In the genomic region with DNA sequence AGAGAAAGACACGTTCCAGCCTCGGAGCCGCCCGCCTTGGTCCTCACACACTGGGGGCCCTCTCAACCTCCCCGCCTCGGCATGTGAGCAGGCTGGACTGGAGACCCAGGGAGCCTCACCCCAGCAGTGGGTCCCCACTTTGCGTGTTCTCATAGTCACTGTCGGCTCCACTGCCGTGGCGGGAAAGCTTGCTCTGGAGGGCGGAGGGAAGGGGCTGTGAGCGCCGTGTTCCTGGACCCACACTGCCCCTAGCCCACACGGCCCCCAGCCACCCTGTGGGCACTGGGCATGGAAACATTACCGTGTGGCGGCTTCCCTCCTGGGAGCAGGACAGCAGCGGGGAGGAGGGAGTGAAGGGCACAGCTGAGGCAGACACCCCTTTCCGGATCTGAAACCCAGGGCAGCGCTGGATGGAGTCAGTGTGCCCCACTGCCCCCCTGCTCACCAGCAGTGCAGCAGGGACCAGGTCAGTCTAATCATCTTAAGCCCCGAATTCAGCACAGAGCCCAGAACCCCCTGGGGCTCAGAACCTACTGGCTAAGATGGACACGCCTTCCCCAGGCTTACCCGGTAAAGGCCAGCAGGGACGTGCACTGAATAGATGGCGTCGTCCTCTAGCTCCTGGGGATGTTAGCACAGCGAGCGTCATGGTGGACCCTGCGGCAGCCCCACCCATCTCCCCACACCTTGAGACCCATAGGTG, we compare ENCODE assay signal across 19 cellular contexts. TPM values are rescaled to one million over a fixed set of nuclear protein-coding genes. Genes with fewer than 3 reads are reported as not detected.
DNase-seq lines count a peak whose midpoint lies in the region; ATAC-seq, FAIRE-seq and TF ChIP-seq lines count a peak whose summit lies in the region.
"Had no signal": no experiment of that assay in that cellular context is flagged by ENCODE, and none has a peak within 500 bp of the region (broad histone marks: within the 10 kb centered on the region; RNA-seq: fewer than 3 reads in every experiment).

No MANE protein-coding gene starts in this region.

- CTCF ChIA-PET in Calu3 (lab: Charles Lee): interaction anchor here (0.8 kb wide), 1 partner anchor 10 kb away, joined by 3 read pairs; no protein-coding TSS in a partner anchor

- BruUV-seq in Calu3 (replicated peaks; lab: Mats Ljungman, UMichigan): no TSS peak

- no peak for ATAC-seq in Right ventricle myocardium inferior
- ATAC-seq: activated CD8-positive, alpha-beta T cell treated with anti-CD3 and anti-CD28 coated beads, Interleukin-2, amount 10 ng/mL, durations not matched to agents 7 days and 5 days; naive thymus-derived CD4-positive, alpha-beta T cell had no signal

- H3K9me3 Mint-ChIP-seq in chondrocyte (ENCODE audit: low read depth) (no peaks in the 10 kb centered on the region), neural crest cell (no peaks in the 10 kb centered on the region), Calu3 (ENCODE audit: low read depth, unreplicated experiment) (no peaks in the 10 kb centered on the region)
- H3K9me3 Mint-ChIP-seq: activated naive CD4-positive, alpha-beta T cell treated with anti-CD3 and anti-CD28 coated beads, Interleukin-2, amount 50 U/mL, for 24 hours; activated T-helper 1 cell treated with anti-CD3 and anti-CD28 coated beads, Interleukin-12 subunit alpha, Interleukin-12 subunit beta, Interleukin-2, Interleukin-4 antibody, amounts not matched to agents 30 ng/mL and 10 ng/mL and 1 ng/mL, durations not matched to agents 14 hours and 24 hours and 36 hours; mesothelial cell of epicardium; naive thymus-derived CD4-positive, alpha-beta T cell had no signal

- no peak for TF ChIP-seq CTCF in chondrocyte (IDR thresholded peaks at IDR 0.05)
- no peak for TF ChIP-seq CTCF in neural crest cell (conservative IDR thresholded peaks at IDR 0.05)
- TF ChIP-seq CTCF in Calu3 (IDR thresholded peaks at IDR 0.05; ENCODE audit: unreplicated experiment): no peak

- DNase-seq in Right ventricle myocardium inferior (ENCODE audit: missing footprints) (peak; percentile 62), cardiac septum (ENCODE audit: low spot score) (no peak), chondrocyte (ENCODE audit: low spot score) (peak; percentile 78), neural crest cell (ENCODE audit: low read depth, low spot score) (no peak), urothelium cell line (ENCODE audit: low spot score) (no peak), SKM-1 (lab: John Stamatoyannopoulos, UW; ENCODE audit: unreplicated experiment) (no peak), cerebellum (ENCODE audit: low spot score) (no peak), Calu3 (no peak)
- DNase-seq: activated CD8-positive, alpha-beta T cell treated with anti-CD3 and anti-CD28 coated beads, Interleukin-2, amount 10 ng/mL, durations not matched to agents 7 days and 5 days; HCEC 1CT; naive thymus-derived CD4-positive, alpha-beta T cell; NCI-H1694; NCI-H2171 treated with DMSO at 0.1 percent for 48 hours; NCI-H524 treated with DMSO at 0.1 percent for 48 hours; trophoblast cell had no signal

- H3K4me3 Mint-ChIP-seq in chondrocyte (ENCODE audit: unreplicated experiment): no peak overlapping the region
- H3K4me3 Mint-ChIP-seq in neural crest cell: peak overlapping the region; percentile 62
- H3K4me3 Mint-ChIP-seq in Calu3 (ENCODE audit: low read depth, unreplicated experiment): no peak overlapping the region
- H3K4me3 Mint-ChIP-seq: activated CD8-positive, alpha-beta T cell treated with anti-CD3 and anti-CD28 coated beads, Interleukin-2, amount 10 ng/mL, durations not matched to agents 7 days and 5 days; activated naive CD4-positive, alpha-beta T cell treated with anti-CD3 and anti-CD28 coated beads, Interleukin-2, amount 50 U/mL, for 24 hours; activated T-helper 1 cell treated with anti-CD3 and anti-CD28 coated beads, Interleukin-12 subunit alpha, Interleukin-12 subunit beta, Interleukin-2, Interleukin-4 antibody, amounts not matched to agents 30 ng/mL and 10 ng/mL and 1 ng/mL, durations not matched to agents 14 hours and 24 hours and 36 hours; mesothelial cell of epicardium; naive thymus-derived CD4-positive, alpha-beta T cell had no signal

- H3K27me3 Mint-ChIP-seq in chondrocyte (ENCODE audit: low read depth) (no peaks in the 10 kb centered on the region), neural crest cell (ENCODE audit: low read depth) (peaks cover under 1% of the 10 kb centered on the region), Calu3 (ENCODE audit: unreplicated experiment) (no peaks in the 10 kb centered on the region)
- H3K27me3 Mint-ChIP-seq: activated naive CD4-positive, alpha-beta T cell treated with anti-CD3 and anti-CD28 coated beads, Interleukin-2, amount 50 U/mL, for 24 hours; naive thymus-derived CD4-positive, alpha-beta T cell had no signal

- H3K36me3 Mint-ChIP-seq in chondrocyte (ENCODE audit: low read depth) (peaks cover 17% of the 10 kb centered on the region), neural crest cell (ENCODE audit: low read depth) (peaks cover 3% of the 10 kb centered on the region), Calu3 (ENCODE audit: insufficient read depth, unreplicated experiment) (peaks cover 32% of the 10 kb centered on the region)

- H3K27ac Mint-ChIP-seq in chondrocyte (ENCODE audit: unreplicated experiment) (no peak overlapping the region), neural crest cell (ENCODE audit: unreplicated experiment) (no peak overlapping the region), Calu3 (ENCODE audit: unreplicated experiment) (no peak overlapping the region)
- H3K27ac Mint-ChIP-seq: activated CD8-positive, alpha-beta T cell treated with anti-CD3 and anti-CD28 coated beads, Interleukin-2, amount 10 ng/mL, durations not matched to agents 7 days and 5 days; activated naive CD4-positive, alpha-beta T cell treated with anti-CD3 and anti-CD28 coated beads, Interleukin-2, amount 50 U/mL, for 24 hours; activated T-helper 1 cell treated with anti-CD3 and anti-CD28 coated beads, Interleukin-12 subunit alpha, Interleukin-12 subunit beta, Interleukin-2, Interleukin-4 antibody, amounts not matched to agents 30 ng/mL and 10 ng/mL and 1 ng/mL, durations not matched to agents 14 hours and 24 hours and 36 hours; mesothelial cell of epicardium had no signal

- peak; percentile 48 for FAIRE-seq in urothelium cell line (lab: Jason Lieb, UNC)
- FAIRE-seq: GM12891 had no signal

- H3K4me1 Mint-ChIP-seq in chondrocyte (ENCODE audit: low read depth): peaks cover 16% of the 10 kb centered on the region
- peaks cover 18% of the 10 kb centered on the region for H3K4me1 Mint-ChIP-seq in neural crest cell
- peaks cover 8% of the 10 kb centered on the region for H3K4me1 Mint-ChIP-seq in Calu3 (ENCODE audit: low read depth, unreplicated experiment)

- intact Hi-C loops in Right ventricle myocardium inferior (cut with DNase I): no loop called here
- intact Hi-C loops in cardiac septum (cut with DNase I): loop anchor here (5.0 kb wide), 1 partner anchor 37 kb away; no protein-coding TSS in a partner anchor
- intact Hi-C loops in Calu3 (cut with micrococcal nuclease; ENCODE audit: unreplicated experiment): no loop called here

RNA-seq across cellular contexts. Expression of gene TP53I13, which starts 7.2 kb away (rescaled TPM):
- total RNA-seq in Right ventricle myocardium inferior (38.8 TPM), cardiac septum (31.9 TPM), chondrocyte (44.6 to 49.8 TPM (median 48.3 TPM) in 3 replicates), neural crest cell (34.3 and 35.0 TPM in 2 replicates), cerebellum (11.7 TPM), Calu3 (2022) (32.8 and 35.1 TPM in 2 replicates)

RNA-seq across cellular contexts. Expression of gene ABHD15, which starts 8.8 kb away (rescaled TPM):
- 7.1 TPM for total RNA-seq in Right ventricle myocardium inferior
- 5.8 TPM for total RNA-seq in cardiac septum
- 10.2 to 16.7 TPM (median 11.7 TPM) in 3 replicates for total RNA-seq in chondrocyte
- total RNA-seq in neural crest cell: 3.7 and 4.2 TPM in 2 replicates
- 1.8 TPM for total RNA-seq in cerebellum
- 12.5 and 12.9 TPM in 2 replicates for total RNA-seq in Calu3 (2022)

RNA-seq across cellular contexts. Expression of gene GIT1, which starts 13.8 kb away (rescaled TPM):
- 33.0 TPM for total RNA-seq in Right ventricle myocardium inferior
- 36.2 TPM for total RNA-seq in cardiac septum
- total RNA-seq in chondrocyte: 32.1 to 37.7 TPM (median 35.7 TPM) in 3 replicates
- total RNA-seq in neural crest cell: 89.3 and 96.5 TPM in 2 replicates
- 35.7 TPM for total RNA-seq in cerebellum
- 46.3 and 47.7 TPM in 2 replicates for total RNA-seq in Calu3 (2022)

RNA-seq across cellular contexts. Expression of gene ANKRD13B, which starts 17.3 kb away (rescaled TPM):
- 9.2 TPM for total RNA-seq in Right ventricle myocardium inferior
- 8.1 TPM for total RNA-seq in cardiac septum
- 21.6 to 27.1 TPM (median 24.5 TPM) in 3 replicates for total RNA-seq in chondrocyte
- 65.0 and 70.0 TPM in 2 replicates for total RNA-seq in neural crest cell
- 28.6 TPM for total RNA-seq in cerebellum
- 8.8 TPM in 2 replicates for total RNA-seq in Calu3 (2022)

RNA-seq across cellular contexts. Expression of gene CORO6, which starts 47.0 kb away (rescaled TPM):
- total RNA-seq in Right ventricle myocardium inferior: 93.2 TPM
- total RNA-seq in cardiac septum: 128 TPM
- 6.7 to 7.6 TPM (median 7.2 TPM) in 3 replicates for total RNA-seq in chondrocyte
- 2.7 and 3.1 TPM in 2 replicates for total RNA-seq in neural crest cell
- 1.3 TPM for total RNA-seq in cerebellum
- total RNA-seq in Calu3 (2022): 0.47 and 0.49 TPM in 2 replicates

Comparison
In these comparisons a context has a peak if more than half of its experiments do, and no peak if none do; other contexts are left out.
1. DNase-seq: peak in Right ventricle myocardium inferior (single experiment) and chondrocyte (single experiment); none in cardiac septum (single experiment), neural crest cell (single experiment), urothelium cell line (single experiment), SKM-1 (single experiment), cerebellum (single experiment) and Calu3 (single experiment).